1 cellular context compared by ENCODE assay signal in the genomic region with DNA sequence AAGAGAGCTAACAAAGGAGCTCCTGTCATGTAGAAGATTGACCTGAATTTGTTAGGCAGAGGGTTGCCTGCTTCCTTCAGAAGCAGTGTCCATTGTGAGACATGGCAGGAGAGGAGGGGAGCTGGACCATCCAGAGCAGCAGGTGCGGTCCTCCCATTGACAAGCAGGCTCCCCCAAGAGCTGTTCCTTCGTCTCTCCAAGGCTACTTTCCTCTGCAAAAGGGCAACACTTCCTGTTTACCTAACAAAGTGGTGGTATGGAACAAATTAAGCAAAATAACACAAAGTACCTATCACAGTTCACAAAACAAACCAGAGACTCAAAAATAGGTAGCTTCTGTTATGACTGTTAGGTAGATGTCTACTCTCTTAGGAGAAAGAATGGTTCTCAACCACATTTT.
TF ChIP-seq lines count a peak whose summit lies in the region.

No MANE protein-coding gene starts in this region.

TF ChIP-seq in GM12878, 131 proteins besides CTCF, POLR2A, EP300 and RAD21 (continued from another document):
- TF ChIP-seq SRF (IDR thresholded peaks at IDR 0.05; ENCODE audit: low read depth in 2 of 2, low read length in 2 of 2), result peak; percentile 64 to 75; a peak in 2 of 4 replicates
- no peak for TF ChIP-seq ZNF622 (IDR thresholded peaks at IDR 0.05)
- TF ChIP-seq, protein P1, sequence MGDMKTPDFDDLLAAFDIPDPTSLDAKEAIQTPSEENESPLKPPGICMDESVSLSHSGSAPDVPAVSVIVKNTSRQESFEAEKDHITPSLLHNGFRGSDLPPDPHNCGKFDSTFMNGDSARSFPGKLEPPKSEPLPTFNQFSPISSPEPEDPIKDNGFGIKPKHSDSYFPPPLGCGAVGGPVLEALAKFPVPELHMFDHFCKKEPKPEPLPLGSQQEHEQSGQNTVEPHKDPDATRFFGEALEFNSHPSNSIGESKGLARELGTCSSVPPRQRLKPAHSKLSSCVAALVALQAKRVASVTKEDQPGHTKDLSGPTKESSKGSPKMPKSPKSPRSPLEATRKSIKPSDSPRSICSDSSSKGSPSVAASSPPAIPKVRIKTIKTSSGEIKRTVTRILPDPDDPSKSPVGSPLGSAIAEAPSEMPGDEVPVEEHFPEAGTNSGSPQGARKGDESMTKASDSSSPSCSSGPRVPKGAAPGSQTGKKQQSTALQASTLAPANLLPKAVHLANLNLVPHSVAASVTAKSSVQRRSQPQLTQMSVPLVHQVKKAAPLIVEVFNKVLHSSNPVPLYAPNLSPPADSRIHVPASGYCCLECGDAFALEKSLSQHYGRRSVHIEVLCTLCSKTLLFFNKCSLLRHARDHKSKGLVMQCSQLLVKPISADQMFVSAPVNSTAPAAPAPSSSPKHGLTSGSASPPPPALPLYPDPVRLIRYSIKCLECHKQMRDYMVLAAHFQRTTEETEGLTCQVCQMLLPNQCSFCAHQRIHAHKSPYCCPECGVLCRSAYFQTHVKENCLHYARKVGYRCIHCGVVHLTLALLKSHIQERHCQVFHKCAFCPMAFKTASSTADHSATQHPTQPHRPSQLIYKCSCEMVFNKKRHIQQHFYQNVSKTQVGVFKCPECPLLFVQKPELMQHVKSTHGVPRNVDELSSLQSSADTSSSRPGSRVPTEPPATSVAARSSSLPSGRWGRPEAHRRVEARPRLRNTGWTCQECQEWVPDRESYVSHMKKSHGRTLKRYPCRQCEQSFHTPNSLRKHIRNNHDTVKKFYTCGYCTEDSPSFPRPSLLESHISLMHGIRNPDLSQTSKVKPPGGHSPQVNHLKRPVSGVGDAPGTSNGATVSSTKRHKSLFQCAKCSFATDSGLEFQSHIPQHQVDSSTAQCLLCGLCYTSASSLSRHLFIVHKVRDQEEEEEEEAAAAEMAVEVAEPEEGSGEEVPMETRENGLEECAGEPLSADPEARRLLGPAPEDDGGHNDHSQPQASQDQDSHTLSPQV (IDR thresholded peaks at IDR 0.05), result no peak
- TF ChIP-seq TAF1 (IDR thresholded peaks at IDR 0.05; ENCODE audit: borderline replicate concordance, low read depth, low read length), result no peak
- TF ChIP-seq NFYA (IDR thresholded peaks at IDR 0.05; ENCODE audit: borderline replicate concordance, low read depth, low read length), result no peak
